In the genomic region with DNA sequence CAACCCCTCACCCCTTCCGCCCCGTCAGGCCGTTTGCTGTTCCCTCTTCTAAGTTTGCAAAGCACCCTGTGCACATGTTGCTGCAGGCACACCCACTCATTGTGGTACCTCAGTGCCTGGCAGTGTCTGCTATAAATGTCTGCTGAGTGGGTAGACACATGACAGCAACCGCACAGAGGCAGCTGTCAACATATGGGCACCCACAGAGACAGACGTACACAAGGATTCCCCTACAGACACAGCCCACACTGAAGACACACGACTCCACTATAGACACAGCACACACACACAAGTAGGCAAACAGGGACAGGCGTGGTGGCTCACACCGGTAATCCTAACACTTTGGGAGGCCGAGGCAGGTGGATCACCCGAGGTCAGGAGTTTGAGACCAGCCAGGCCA, we compare ENCODE assay signal across 13 cellular contexts. TPM values are rescaled to one million over a fixed set of nuclear protein-coding genes. Genes with fewer than 3 reads are reported as not detected.
DNase-seq lines count a peak whose midpoint lies in the region; ATAC-seq, FAIRE-seq and TF ChIP-seq lines count a peak whose summit lies in the region.
"Had no signal": no experiment of that assay in that cellular context is flagged by ENCODE, and none has a peak within 500 bp of the region (broad histone marks: within the 10 kb centered on the region; RNA-seq: fewer than 3 reads in every experiment).

No MANE protein-coding gene starts in this region.

- no peak for FAIRE-seq in D721Med (lab: Jason Lieb, UNC)
- FAIRE-seq: islet of Langerhans had no signal

- peak; percentile 3 for TF ChIP-seq POLR2A in GM19193 (IDR thresholded peaks at IDR 0.05; ENCODE audit: extremely low read depth, insufficient read depth, insufficient read length)

- CTCF ChIA-PET in CD4-positive, alpha-beta T cell (lab: Charles Lee): no interaction called here
- CTCF ChIA-PET in naive thymus-derived CD4-positive, alpha-beta T cell (lab: Charles Lee): no interaction called here

- DNase-seq in CD4-positive, alpha-beta T cell: peak in 4 of 10 experiments; percentile 18 to 59 (median 38)
- DNase-seq in naive thymus-derived CD4-positive, alpha-beta T cell: peak in 5 of 9 donors; percentile 48 to 71 (median 60)
- DNase-seq in D721Med (ENCODE audit: insufficient read length, low spot score) (no peak), coronary artery (ENCODE audit: low spot score) (no peak), NCI-H748 treated with DMSO at 0.1 percent for 48 hours (lab: John Stamatoyannopoulos, UW) (no peak)
- DNase-seq: activated effector memory CD4-positive, alpha-beta T cell treated with Interleukin-2 at 50 U/mL for 16 hours; gastrocnemius medialis; NCI-H1048; NCI-H226 had no signal

- H3K4me1 ChIP-seq in naive thymus-derived CD4-positive, alpha-beta T cell (ENCODE audit: control insufficient read depth in 2 of 2, insufficient read depth in 2 of 2, low read length in 2 of 2): peaks cover 0 to 7% of the 10 kb centered on the region in 2 donors

- peaks cover 19% of the 10 kb centered on the region for H3K4me1 Mint-ChIP-seq in CD4-positive, alpha-beta T cell (ENCODE audit: low read depth)
- H3K4me1 Mint-ChIP-seq in activated T-helper 17 cell treated with anti-CD3 and anti-CD28 coated beads, Interleukin-2, amount 50 U/mL, for 72 hours: peaks cover 8% of the 10 kb centered on the region
- H3K4me1 Mint-ChIP-seq in naive thymus-derived CD4-positive, alpha-beta T cell: peaks cover 15 to 19% (median 18%) of the 10 kb centered on the region in 7 donors

- no peaks in the 10 kb centered on the region for H3K27me3 Mint-ChIP-seq in CD4-positive, alpha-beta T cell
- no peaks in the 10 kb centered on the region for H3K27me3 Mint-ChIP-seq in activated T-helper 17 cell treated with anti-CD3 and anti-CD28 coated beads, Interleukin-2, amount 50 U/mL, for 72 hours
- H3K27me3 Mint-ChIP-seq in naive thymus-derived CD4-positive, alpha-beta T cell: no peaks in the 10 kb centered on the region

- peak overlapping the region; percentile 45 for H3K4me3 Mint-ChIP-seq in CD4-positive, alpha-beta T cell
- no peak overlapping the region for H3K4me3 Mint-ChIP-seq in activated T-helper 17 cell treated with anti-CD3 and anti-CD28 coated beads, Interleukin-2, amount 50 U/mL, for 72 hours
- H3K4me3 Mint-ChIP-seq in naive thymus-derived CD4-positive, alpha-beta T cell: peak overlapping the region in 6 of 10 donors; percentile 22 to 57 (median 49)

- ATAC-seq in CD4-positive, alpha-beta T cell (ENCODE audit: poor library complexity): peak; percentile 92
- ATAC-seq in activated T-helper 17 cell treated with anti-CD3 and anti-CD28 coated beads, Interleukin-2, amount 50 U/mL, for 72 hours (replicated peaks): peak; percentile 79
- peak; percentile 86 for ATAC-seq in naive thymus-derived CD4-positive, alpha-beta T cell
- ATAC-seq: gastrocnemius medialis had no signal

- POLR2A ChIA-PET in CD4-positive, alpha-beta T cell (lab: Charles Lee): no interaction called here
- POLR2A ChIA-PET in naive thymus-derived CD4-positive, alpha-beta T cell (lab: Charles Lee): interaction anchor here (0.6 kb wide), 1 partner anchor 16 kb away, joined by 3 read pairs; no protein-coding TSS in a partner anchor

- no peak overlapping the region for H3K27ac ChIP-seq in CD4-positive, alpha-beta T cell (ENCODE audit: low read depth, low read length)
- H3K27ac ChIP-seq in naive thymus-derived CD4-positive, alpha-beta T cell (ENCODE audit: low read depth, low read length): no peak overlapping the region
- no peak overlapping the region for H3K27ac ChIP-seq in coronary artery
- H3K27ac ChIP-seq: gastrocnemius medialis, VCaP had no signal

- H3K27me3 ChIP-seq in CD4-positive, alpha-beta T cell (ENCODE audit: control insufficient read depth, insufficient read depth, low read length): no peaks in the 10 kb centered on the region
- no peaks in the 10 kb centered on the region for H3K27me3 ChIP-seq in naive thymus-derived CD4-positive, alpha-beta T cell (ENCODE audit: control insufficient read depth in 2 of 2, insufficient read depth in 2 of 2, low read length in 2 of 2)
- H3K27me3 ChIP-seq: gastrocnemius medialis had no signal

- H3K36me3 Mint-ChIP-seq in CD4-positive, alpha-beta T cell (ENCODE audit: low read depth): peaks cover 19% of the 10 kb centered on the region
- H3K36me3 Mint-ChIP-seq in activated T-helper 17 cell treated with anti-CD3 and anti-CD28 coated beads, Interleukin-2, amount 50 U/mL, for 72 hours (ENCODE audit: low read depth): peaks cover 64% of the 10 kb centered on the region
- H3K36me3 Mint-ChIP-seq in naive thymus-derived CD4-positive, alpha-beta T cell: peaks cover 0 to 19% (median 8%) of the 10 kb centered on the region in 5 donors

- H3K9me3 Mint-ChIP-seq in CD4-positive, alpha-beta T cell: no peaks in the 10 kb centered on the region
- no peaks in the 10 kb centered on the region for H3K9me3 Mint-ChIP-seq in activated T-helper 17 cell treated with anti-CD3 and anti-CD28 coated beads, Interleukin-2, amount 50 U/mL, for 72 hours
- H3K9me3 Mint-ChIP-seq in naive thymus-derived CD4-positive, alpha-beta T cell: peaks cover 0 to 4% (median 0%) of the 10 kb centered on the region in 11 donors

- peaks cover 0 to 35% (median 0%) of the 10 kb centered on the region in 3 experiments for H3K36me3 ChIP-seq in naive thymus-derived CD4-positive, alpha-beta T cell (ENCODE audit: control insufficient read depth in 2 of 3, insufficient read depth in 3 of 3, low read length in 3 of 3)

- TF ChIP-seq CTCF in CD4-positive, alpha-beta T cell (IDR thresholded peaks at IDR 0.05): no peak
- TF ChIP-seq CTCF in D721Med (IDR thresholded peaks at IDR 0.05; ENCODE audit: insufficient read depth, missing control alignments): no peak
- no peak for TF ChIP-seq CTCF in coronary artery (IDR thresholded peaks at IDR 0.05)

- H3K9me3 ChIP-seq in CD4-positive, alpha-beta T cell (ENCODE audit: control insufficient read depth, low read length): no peaks in the 10 kb centered on the region
- no peaks in the 10 kb centered on the region for H3K9me3 ChIP-seq in naive thymus-derived CD4-positive, alpha-beta T cell (ENCODE audit: control insufficient read depth in 2 of 3, low read length in 3 of 3)
- H3K9me3 ChIP-seq: gastrocnemius medialis had no signal

- no peak overlapping the region for H3K4me3 ChIP-seq in naive thymus-derived CD4-positive, alpha-beta T cell (ENCODE audit: low read length)
- H3K4me3 ChIP-seq in coronary artery: no peak overlapping the region
- H3K4me3 ChIP-seq: gastrocnemius medialis had no signal

- peak overlapping the region; percentile 69 for H3K27ac Mint-ChIP-seq in CD4-positive, alpha-beta T cell
- peak overlapping the region; percentile 12 for H3K27ac Mint-ChIP-seq in activated T-helper 17 cell treated with anti-CD3 and anti-CD28 coated beads, Interleukin-2, amount 50 U/mL, for 72 hours
- H3K27ac Mint-ChIP-seq in naive thymus-derived CD4-positive, alpha-beta T cell: peak overlapping the region in 8 of 9 donors; percentile 66 to 91 (median 76)

- intact Hi-C loops in CD4-positive, alpha-beta T cell (cut with DNase I, micrococcal nuclease): loop anchor here (1.0 to 2.0 kb wide), 2 partner anchors 109 kb away; no protein-coding TSS in a partner anchor
- intact Hi-C loops in naive thymus-derived CD4-positive, alpha-beta T cell (cut with micrococcal nuclease): loop anchor here in 1 of 2 donors (1.0 to 5.0 kb wide), 3 partner anchors 13 to 109 kb away; a partner anchor contains a TSS

RNA-seq across cellular contexts. Expression of a gene that starts 17.8 kb away (rescaled TPM):
- total RNA-seq in CD4-positive, alpha-beta T cell: 10 to 100 TPM; 13.6 to 14.5 TPM
- 10 to 100 TPM; 15.5 to 21.6 TPM for total RNA-seq in activated T-helper 17 cell treated with anti-CD3 and anti-CD28 coated beads, Interleukin-2, amount 50 U/mL, for 72 hours
- total RNA-seq in naive thymus-derived CD4-positive, alpha-beta T cell: 10 to 100 TPM; 16.9 to 29.0 (median 20.9) TPM
- polyA plus RNA-seq in naive thymus-derived CD4-positive, alpha-beta T cell: 10 to 100 TPM; 20.0 to 24.3 TPM

RNA-seq across cellular contexts. Expression of a gene that starts 18.6 kb away (rescaled TPM):
- 10 to 100 TPM; 21.0 to 24.7 TPM for total RNA-seq in CD4-positive, alpha-beta T cell
- total RNA-seq in activated T-helper 17 cell treated with anti-CD3 and anti-CD28 coated beads, Interleukin-2, amount 50 U/mL, for 72 hours: 10 to 100 TPM; 46.6 to 51.0 TPM
- 10 to 100 TPM; 10.3 to 37.0 (median 23.6) TPM for total RNA-seq in naive thymus-derived CD4-positive, alpha-beta T cell
- 1 to 10 TPM; 4.4 to 4.7 TPM for polyA plus RNA-seq in naive thymus-derived CD4-positive, alpha-beta T cell

RNA-seq across cellular contexts. Expression of a gene that starts 42.6 kb away (rescaled TPM):
- 100 to 1,000 TPM; 199 to 207 TPM for total RNA-seq in CD4-positive, alpha-beta T cell
- total RNA-seq in activated T-helper 17 cell treated with anti-CD3 and anti-CD28 coated beads, Interleukin-2, amount 50 U/mL, for 72 hours: 10 to 100 TPM; 29.9 to 30.4 TPM
- total RNA-seq in naive thymus-derived CD4-positive, alpha-beta T cell: 100 to 1,000 TPM in 2 of 5 experiments, 10 to 100 TPM in 3; 50.5 to 184 (median 84.2) TPM
- polyA plus RNA-seq in naive thymus-derived CD4-positive, alpha-beta T cell: 10 to 100 TPM; 72.9 to 84.3 TPM

Comparison
In these comparisons a context has a peak if more than half of its experiments do, and no peak if none do; other contexts are left out.
1. DNase-seq: peak in naive thymus-derived CD4-positive, alpha-beta T cell (5 of 9); none in D721Med (single experiment), coronary artery (single experiment) and NCI-H748 treated with DMSO at 0.1 percent for 48 hours (single experiment).
2. H3K27ac Mint-ChIP-seq: peak in every context shown above with its lines; median percentile 76 in naive thymus-derived CD4-positive, alpha-beta T cell; 69 in CD4-positive, alpha-beta T cell; 12 in activated T-helper 17 cell treated with anti-CD3 and anti-CD28 coated beads, Interleukin-2, amount 50 U/mL, for 72 hours.
3. Peak in every context shown above with its lines, with median percentiles within 50 percentile points of each other: ATAC-seq.